ENCODE assay signal across 9 cellular contexts in the genomic region with DNA sequence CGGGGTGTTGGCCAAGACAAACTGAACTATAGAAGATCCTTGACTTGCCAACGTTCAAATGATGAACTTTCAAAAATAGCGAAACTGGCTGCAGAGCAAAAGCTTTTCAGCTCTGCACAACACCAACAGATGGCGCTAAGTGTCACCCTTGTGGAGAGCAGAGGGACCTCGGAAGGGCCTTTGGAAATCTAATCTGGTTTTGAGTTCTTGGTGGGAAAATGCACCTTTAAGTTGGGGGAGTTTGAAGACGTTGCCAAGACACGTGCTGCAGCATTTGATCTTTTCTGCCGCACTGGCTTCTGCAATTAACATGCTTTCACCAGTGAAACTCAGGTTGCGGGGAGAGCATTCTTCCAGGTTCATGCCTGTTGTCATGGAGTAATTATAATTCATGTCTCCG. TPM values are rescaled to one million over a fixed set of nuclear protein-coding genes. Genes with fewer than 3 reads are reported as not detected.
A peak's percentile ranks its signal among the peaks of the same experiment; 100 is the strongest.
DNase-seq lines count a peak whose midpoint lies in the region; ATAC-seq and TF ChIP-seq lines count a peak whose summit lies in the region.
"Had no signal": no experiment of that assay in that cellular context is flagged by ENCODE, and none has a peak within 500 bp of the region (broad histone marks: within the 10 kb centered on the region; RNA-seq: fewer than 3 reads in every experiment).

No MANE protein-coding gene starts in this region.

- no peaks in the 10 kb centered on the region for H3K27me3 ChIP-seq in MM.1S (replicated peaks; ENCODE audit: insufficient read depth, low read length)
- H3K27me3 ChIP-seq in adrenal gland, result no peaks in the 10 kb centered on the region
- H3K27me3 ChIP-seq: BLaER1 had no signal

- TF ChIP-seq CTCF in MM.1S (IDR thresholded peaks at IDR 0.05; ENCODE audit: low read length) (peak; percentile 25), adrenal gland (IDR thresholded peaks at IDR 0.05) (peak; percentile 17 to 47 (median 39)), mesothelial cell of epicardium (IDR thresholded peaks at IDR 0.05; ENCODE audit: unreplicated experiment) (peak; percentile 29)

- TF ChIP-seq POLR2A in adrenal gland (IDR thresholded peaks at IDR 0.05), result no peak

- no peak overlapping the region for H3K4me2 ChIP-seq in MM.1S (ENCODE audit: low read depth, low read length)
- H3K4me2 ChIP-seq: BLaER1 had no signal

- no peaks in the 10 kb centered on the region for H3K9me3 ChIP-seq in MM.1S (replicated peaks; ENCODE audit: insufficient read depth, low read length)
- no peaks in the 10 kb centered on the region for H3K9me3 ChIP-seq in adrenal gland (replicated peaks in 1 of 3)
- H3K9me3 ChIP-seq: BLaER1 had no signal

- 38 to 41% (median 40%) methylated on average over 10 of the region's 10 CpGs for WGBS in adrenal gland, 4 donors

- DNase-seq in NCI-H2227 (lab: John Stamatoyannopoulos, UW; ENCODE audit: unreplicated experiment) (peak; percentile 95), NCI-H2227 treated with DMSO at 0.1 percent for 48 hours (lab: John Stamatoyannopoulos, UW) (no peak), MM.1S (peak; percentile 21), adrenal gland (peak; percentile 17 to 58 (median 45)), mesothelial cell of epicardium (ENCODE audit: low spot score in 2 of 2, unreplicated experiment in 2 of 2) (peak in 1 of 2 experiments; percentile 42)
- no peak for DNase-seq in stimulated activated naive CD4-positive, alpha-beta T cell (lab: John Stamatoyannopoulos, UW)
- no peak for DNase-seq in activated CD8-positive, alpha-beta memory T cell treated with anti-CD3 and anti-CD28 coated beads, Interleukin-2, amount 10 ng/mL, durations not matched to agents 7 days and 5 days

- H3K36me3 ChIP-seq in MM.1S (replicated peaks; ENCODE audit: insufficient read depth, low read length), result no peaks in the 10 kb centered on the region
- H3K36me3 ChIP-seq in adrenal gland (replicated peaks in 1 of 2), result no peaks in the 10 kb centered on the region
- H3K36me3 ChIP-seq: BLaER1 had no signal

- H3K4me1 ChIP-seq in MM.1S (ENCODE audit: low read length) (peaks cover 35% of the 10 kb centered on the region), adrenal gland (replicated peaks in 1 of 2) (no peaks in the 10 kb centered on the region)
- H3K4me1 ChIP-seq: BLaER1 had no signal

- no peaks in the 10 kb centered on the region for H3K9me2 ChIP-seq in MM.1S (replicated peaks; ENCODE audit: insufficient read depth, low read length)

- ATAC-seq in GM21390 (IDR thresholded peaks at IDR 0.05; ENCODE audit: unreplicated experiment), result no peak
- ATAC-seq in activated CD8-positive, alpha-beta memory T cell treated with anti-CD3 and anti-CD28 coated beads, Interleukin-2, amount 10 ng/mL, durations not matched to agents 7 days and 5 days, result no peak

- no peak overlapping the region for H3K27ac Mint-ChIP-seq in mesothelial cell of epicardium
- no peak overlapping the region for H3K27ac Mint-ChIP-seq in activated CD8-positive, alpha-beta memory T cell treated with anti-CD3 and anti-CD28 coated beads, Interleukin-2, amount 10 ng/mL, durations not matched to agents 7 days and 5 days

- no peaks in the 10 kb centered on the region for H3K79me2 ChIP-seq in MM.1S (ENCODE audit: low read length)

- H3K27me3 Mint-ChIP-seq in mesothelial cell of epicardium (ENCODE audit: low read depth), result peaks cover 4% of the 10 kb centered on the region
- H3K27me3 Mint-ChIP-seq in activated CD8-positive, alpha-beta memory T cell treated with anti-CD3 and anti-CD28 coated beads, Interleukin-2, amount 10 ng/mL, durations not matched to agents 7 days and 5 days, result peaks cover 2% of the 10 kb centered on the region

- H3K4me3 ChIP-seq in MM.1S (ENCODE audit: low read length) (no peak overlapping the region), adrenal gland (no peak overlapping the region)
- H3K4me3 ChIP-seq: BLaER1 had no signal

- CTCF ChIA-PET in activated CD8-positive, alpha-beta memory T cell treated with anti-CD3 and anti-CD28 coated beads, Interleukin-2, amount 10 ng/mL, durations not matched to agents 7 days and 5 days (lab: Charles Lee), result no interaction called here

- H3K9ac ChIP-seq in MM.1S (ENCODE audit: low read length), result no peak overlapping the region
- H3K9ac ChIP-seq: BLaER1 had no signal

- peaks cover 22% of the 10 kb centered on the region for H3K4me1 Mint-ChIP-seq in mesothelial cell of epicardium
- H3K4me1 Mint-ChIP-seq in activated CD8-positive, alpha-beta memory T cell treated with anti-CD3 and anti-CD28 coated beads, Interleukin-2, amount 10 ng/mL, durations not matched to agents 7 days and 5 days, result no peaks in the 10 kb centered on the region

- no peaks in the 10 kb centered on the region for H3K36me3 Mint-ChIP-seq in mesothelial cell of epicardium
- H3K36me3 Mint-ChIP-seq in activated CD8-positive, alpha-beta memory T cell treated with anti-CD3 and anti-CD28 coated beads, Interleukin-2, amount 10 ng/mL, durations not matched to agents 7 days and 5 days, result no peaks in the 10 kb centered on the region

- no peak overlapping the region for H3K4me3 Mint-ChIP-seq in mesothelial cell of epicardium
- no peak overlapping the region for H3K4me3 Mint-ChIP-seq in activated CD8-positive, alpha-beta memory T cell treated with anti-CD3 and anti-CD28 coated beads, Interleukin-2, amount 10 ng/mL, durations not matched to agents 7 days and 5 days

- no peaks in the 10 kb centered on the region; the same call in 1 of the 2 replicates for H3F3A ChIP-seq in MM.1S (ENCODE audit: insufficient read depth, low read length)

- intact Hi-C loops in adrenal gland (cut with DNase I), result no loop called here

- no peaks in the 10 kb centered on the region for H3K9me3 Mint-ChIP-seq in mesothelial cell of epicardium
- no peaks in the 10 kb centered on the region for H3K9me3 Mint-ChIP-seq in activated CD8-positive, alpha-beta memory T cell treated with anti-CD3 and anti-CD28 coated beads, Interleukin-2, amount 10 ng/mL, durations not matched to agents 7 days and 5 days (ENCODE audit: low read depth)

- no peak overlapping the region for H2AFZ ChIP-seq in MM.1S (ENCODE audit: low read length)

- no peaks in the 10 kb centered on the region for H4K20me1 ChIP-seq in MM.1S (ENCODE audit: insufficient read depth, low read length)
- H4K20me1 ChIP-seq: BLaER1 had no signal

- no peak overlapping the region for H3K27ac ChIP-seq in MM.1S (ENCODE audit: low read length)
- H3K27ac ChIP-seq in adrenal gland, result no peak overlapping the region
- H3K27ac ChIP-seq: BLaER1 had no signal

RNA-seq across cellular contexts. Expression of a gene that starts 26.3 kb away (rescaled TPM):
- total RNA-seq in adrenal gland, result 10 to 100 TPM; 32.6 to 73.7 (median 47.2) TPM
- 10 to 100 TPM; 32.7 to 44.4 (median 34.7) TPM for polyA plus RNA-seq in adrenal gland
- total RNA-seq in mesothelial cell of epicardium, result 71.4 to 76.0 TPM (median 73.1 TPM) in 3 replicates
- 10 to 100 TPM; 35.8 to 44.1 TPM for total RNA-seq in activated CD8-positive, alpha-beta memory T cell treated with anti-CD3 and anti-CD28 coated beads, Interleukin-2, amount 10 ng/mL, durations not matched to agents 7 days and 5 days

Comparison
In these comparisons a context has a peak if more than half of its experiments do, and no peak if none do; other contexts are left out.
1. DNase-seq: peak in NCI-H2227 (single experiment), MM.1S (single experiment) and adrenal gland (7 of 7); none in NCI-H2227 treated with DMSO at 0.1 percent for 48 hours (single experiment), stimulated activated naive CD4-positive, alpha-beta T cell (0 of 6) and activated CD8-positive, alpha-beta memory T cell treated with anti-CD3 and anti-CD28 coated beads, Interleukin-2, amount 10 ng/mL, durations not matched to agents 7 days and 5 days (single experiment).
2. Peak in every context shown above with its lines, with median percentiles within 50 percentile points of each other: CTCF ChIP-seq.